Comparison of ENCODE assay signal across 17 cellular contexts in genomic region chr6:33347816-33348215, GRCh38.
"Had no signal": no experiment of that assay in that cellular context is flagged by ENCODE, and none has a peak within 500 bp of the region (broad histone marks: within the 10 kb centered on the region; RNA-seq: fewer than 3 reads in every experiment).

No MANE protein-coding gene starts in this region.

- DNase-seq: colonic mucosa; dermis blood vessel endothelial cell; esophagus squamous epithelium; foreskin fibroblast; glutamatergic neuron; kidney; left cardiac atrium; left ventricle myocardium superior; natural killer cell; psoas muscle; retina; right lobe of liver; stimulated activated CD4-positive, alpha-beta T cell treated with anti-CD3 and anti-CD28 coated beads, Interleukin-4, amount 100 ng/mL, for 1 hour; stimulated activated CD8-positive, alpha-beta memory T cell treated with anti-CD3 and anti-CD28 coated beads, Interleukin-4, amount 100 ng/mL, for 48 hours; tibial artery had no signal

- H3K36me3 ChIP-seq: colonic mucosa, esophagus squamous epithelium, gastroesophageal sphincter, right lobe of liver, tibial artery had no signal

- H3K4me3 ChIP-seq: colonic mucosa, esophagus squamous epithelium, gastroesophageal sphincter, psoas muscle, right lobe of liver, tibial artery had no signal

- FAIRE-seq: kidney had no signal

- H3K9me3 ChIP-seq: colonic mucosa, esophagus squamous epithelium, gastroesophageal sphincter, psoas muscle, right lobe of liver, tibial artery had no signal

- H3K4me1 ChIP-seq: colonic mucosa, psoas muscle, right lobe of liver had no signal

- ATAC-seq: gastroesophageal sphincter; left cardiac atrium; left ventricle myocardium superior; natural killer cell; psoas muscle; right lobe of liver; stimulated activated memory B cell treated with anti-CD40 and anti-IgM and Interleukin-4, amounts not matched to agents 10 μg/mL and 1 μg/mL and 100 μg/mL, for 72 hours had no signal

- H3K27ac ChIP-seq: colonic mucosa, esophagus squamous epithelium, gastroesophageal sphincter, psoas muscle, right lobe of liver, tibial artery had no signal

- H3K27me3 ChIP-seq: colonic mucosa, esophagus squamous epithelium, gastroesophageal sphincter, right lobe of liver, tibial artery had no signal
